ENCODE assay signal across 8 cellular contexts in genomic region chr19:6632002-6632621, GRCh38. TPM values are rescaled to one million over a fixed set of nuclear protein-coding genes. Genes with fewer than 3 reads are reported as not detected.
DNase-seq lines count a peak whose midpoint lies in the region; ATAC-seq and TF ChIP-seq lines count a peak whose summit lies in the region.

No MANE protein-coding gene starts in this region.

- no peak for TF ChIP-seq POLR2A in tibial nerve (IDR thresholded peaks at IDR 0.05)

- no peaks in the 10 kb centered on the region for H3K36me3 ChIP-seq in DOHH2 (ENCODE audit: control insufficient read depth, low read length)
- no peaks in the 10 kb centered on the region for H3K36me3 ChIP-seq in tibial nerve

- no peak for TF ChIP-seq EP300 in tibial nerve (IDR thresholded peaks at IDR 0.05)

- H3K27ac ChIP-seq in DOHH2 (ENCODE audit: low read depth, low read length) (no peak overlapping the region), RWPE1 (no peak overlapping the region), foreskin keratinocyte (no peak overlapping the region), tibial nerve (no peak overlapping the region)

- H3K9me2 ChIP-seq in DOHH2 (replicated peaks; ENCODE audit: control insufficient read depth, low read length) = no peaks in the 10 kb centered on the region

- H3K4me3 ChIP-seq in DOHH2 (ENCODE audit: low read length) (no peak overlapping the region), tibial nerve (no peak overlapping the region)

- POLR2A ChIA-PET in RWPE1 (lab: Yijun Ruan, JAX; ENCODE audit: low non-redundant PET) = no interaction called here

- peak overlapping the region; percentile 36 for H3K27ac Mint-ChIP-seq in activated T-helper 17 cell treated with anti-CD3 and anti-CD28 coated beads, Interleukin-2, amount 50 U/mL, for 72 hours

- no peaks in the 10 kb centered on the region for H3K79me2 ChIP-seq in DOHH2 (ENCODE audit: control insufficient read depth, low read length)

- H3K4me3 Mint-ChIP-seq in activated T-helper 17 cell treated with anti-CD3 and anti-CD28 coated beads, Interleukin-2, amount 50 U/mL, for 72 hours = peak overlapping the region; percentile 24

- CTCF ChIA-PET in RWPE1 (lab: Yijun Ruan, JAX) = interaction anchor here (0.7 to 1.3 kb wide), 6 partner anchors 16 to 313 kb away, joined by 3 to 6 read pairs (median 4); no protein-coding TSS in a partner anchor

- TF ChIP-seq CTCF in DOHH2 (IDR thresholded peaks at IDR 0.05; ENCODE audit: low read depth, low read length, poor library complexity, severe bottlenecking) = peak; percentile 74
- peak; percentile 90 for TF ChIP-seq CTCF in RWPE1 (conservative IDR thresholded peaks at IDR 0.05; ENCODE audit: low read depth)
- peak; percentile 86 for TF ChIP-seq CTCF in foreskin keratinocyte (conservative IDR thresholded peaks at IDR 0.05)
- TF ChIP-seq CTCF in omental fat pad (IDR thresholded peaks at IDR 0.05) = no peak
- peak; percentile 63 to 82 (median 77) for TF ChIP-seq CTCF in tibial nerve (IDR thresholded peaks at IDR 0.05)

- H3K9me3 Mint-ChIP-seq in activated T-helper 17 cell treated with anti-CD3 and anti-CD28 coated beads, Interleukin-2, amount 50 U/mL, for 72 hours = no peaks in the 10 kb centered on the region

- H3K27me3 Mint-ChIP-seq in activated T-helper 17 cell treated with anti-CD3 and anti-CD28 coated beads, Interleukin-2, amount 50 U/mL, for 72 hours = peaks cover 4% of the 10 kb centered on the region

- DNase-seq in Kasumi-1 (lab: John Stamatoyannopoulos, UW) (peak; percentile 91), RWPE1 (ENCODE audit: low spot score) (peak; percentile 46), foreskin keratinocyte (peak; percentile 21 to 48), omental fat pad (ENCODE audit: low spot score) (peak; percentile 71), tibial nerve (ENCODE audit: low spot score in 2 of 2) (peak; percentile 62 to 98)

- no peaks in the 10 kb centered on the region for H3K36me3 Mint-ChIP-seq in activated T-helper 17 cell treated with anti-CD3 and anti-CD28 coated beads, Interleukin-2, amount 50 U/mL, for 72 hours (ENCODE audit: low read depth)

- H3K4me1 Mint-ChIP-seq in activated T-helper 17 cell treated with anti-CD3 and anti-CD28 coated beads, Interleukin-2, amount 50 U/mL, for 72 hours = peaks cover 17% of the 10 kb centered on the region

- H4K20me1 ChIP-seq in DOHH2 (ENCODE audit: control insufficient read depth, insufficient read depth, low read depth, low read length) = no peaks in the 10 kb centered on the region

- peaks cover 29% of the 10 kb centered on the region for H3K4me1 ChIP-seq in DOHH2 (ENCODE audit: control insufficient read depth, low read length)
- no peaks in the 10 kb centered on the region for H3K4me1 ChIP-seq in foreskin keratinocyte
- no peaks in the 10 kb centered on the region for H3K4me1 ChIP-seq in tibial nerve

- H3K9me3 ChIP-seq in DOHH2 (ENCODE audit: control insufficient read depth, insufficient read depth, low read length) (peaks cover 3% of the 10 kb centered on the region), tibial nerve (no peaks in the 10 kb centered on the region)

- peaks cover 6% of the 10 kb centered on the region; the same call in 1 of the 2 replicates for H3F3A ChIP-seq in DOHH2 (ENCODE audit: control insufficient read depth, insufficient read depth)

- peak; percentile 55 for ATAC-seq in activated T-helper 17 cell treated with anti-CD3 and anti-CD28 coated beads, Interleukin-2, amount 50 U/mL, for 72 hours (replicated peaks)
- ATAC-seq in foreskin keratinocyte (no peak), omental fat pad (ENCODE audit: low FRiP score) (no peak), GM21576 (IDR thresholded peaks at IDR 0.05; ENCODE audit: unreplicated experiment) (no peak)

- WGBS in tibial nerve, 2 donors = 43% methylated on average over 12 of the region's 12 CpGs

- H3K27me3 ChIP-seq in DOHH2 (ENCODE audit: control insufficient read depth, low read length) (peaks cover 6% of the 10 kb centered on the region), foreskin keratinocyte (no peaks in the 10 kb centered on the region), tibial nerve (peaks cover 0 to 3% of the 10 kb centered on the region in 2 donors)

- peak overlapping the region; percentile 13 for H3K4me2 ChIP-seq in DOHH2 (ENCODE audit: low read length)

RNA-seq across cellular contexts. Expression of gene TNFSF14, which starts 37.8 kb away (rescaled TPM):
- total RNA-seq in activated T-helper 17 cell treated with anti-CD3 and anti-CD28 coated beads, Interleukin-2, amount 50 U/mL, for 72 hours = 10 to 100 TPM; 13.5 to 48.5 TPM
- not detected in 2 replicates for total RNA-seq in foreskin keratinocyte
- not detected in 2 replicates for polyA plus RNA-seq in foreskin keratinocyte
- 10 to 100 TPM in 2 of 4 donors, 1 to 10 TPM in 2; 3.6 to 66.5 (median 26.3) TPM for total RNA-seq in omental fat pad
- 1 to 10 TPM; 1.3 to 8.4 (median 5.2) TPM for total RNA-seq in tibial nerve

RNA-seq across cellular contexts. Expression of gene CD70, which starts 41.2 kb away (rescaled TPM):
- 10 to 100 TPM; 41.1 to 53.1 TPM for total RNA-seq in activated T-helper 17 cell treated with anti-CD3 and anti-CD28 coated beads, Interleukin-2, amount 50 U/mL, for 72 hours
- 0.81 and 0.85 TPM in 2 replicates for total RNA-seq in foreskin keratinocyte
- 0.96 and 1.5 TPM in 2 replicates for polyA plus RNA-seq in foreskin keratinocyte
- total RNA-seq in omental fat pad = not detected
- under 1 TPM in 1 of 4 donors, not detected in 3; 0.87 TPM for total RNA-seq in tibial nerve

Comparison
In these comparisons a context has a peak if more than half of its experiments do, and no peak if none do; other contexts are left out.
1. CTCF ChIP-seq: peak in DOHH2 (single experiment), RWPE1 (single experiment), foreskin keratinocyte (single experiment) and tibial nerve (5 of 5); none in omental fat pad (0 of 3).
2. DNase-seq: peak in every context shown above with its lines; median percentile 91 in Kasumi-1; 80 in tibial nerve; 71 in omental fat pad; 46 in RWPE1; 34 in foreskin keratinocyte.
3. RNA of gene CD70, which starts 41.2 kb away (total RNA-seq): 41.1 to 53.1 TPM in activated T-helper 17 cell treated with anti-CD3 and anti-CD28 coated beads, Interleukin-2, amount 50 U/mL, for 72 hours; 0.81 to 0.85 TPM in foreskin keratinocyte, 0.87 TPM in tibial nerve and not detected in omental fat pad; every median in the first group is over 10 times any median in the second.